ENCODE assay signal across 8 cellular contexts in the genomic region with DNA sequence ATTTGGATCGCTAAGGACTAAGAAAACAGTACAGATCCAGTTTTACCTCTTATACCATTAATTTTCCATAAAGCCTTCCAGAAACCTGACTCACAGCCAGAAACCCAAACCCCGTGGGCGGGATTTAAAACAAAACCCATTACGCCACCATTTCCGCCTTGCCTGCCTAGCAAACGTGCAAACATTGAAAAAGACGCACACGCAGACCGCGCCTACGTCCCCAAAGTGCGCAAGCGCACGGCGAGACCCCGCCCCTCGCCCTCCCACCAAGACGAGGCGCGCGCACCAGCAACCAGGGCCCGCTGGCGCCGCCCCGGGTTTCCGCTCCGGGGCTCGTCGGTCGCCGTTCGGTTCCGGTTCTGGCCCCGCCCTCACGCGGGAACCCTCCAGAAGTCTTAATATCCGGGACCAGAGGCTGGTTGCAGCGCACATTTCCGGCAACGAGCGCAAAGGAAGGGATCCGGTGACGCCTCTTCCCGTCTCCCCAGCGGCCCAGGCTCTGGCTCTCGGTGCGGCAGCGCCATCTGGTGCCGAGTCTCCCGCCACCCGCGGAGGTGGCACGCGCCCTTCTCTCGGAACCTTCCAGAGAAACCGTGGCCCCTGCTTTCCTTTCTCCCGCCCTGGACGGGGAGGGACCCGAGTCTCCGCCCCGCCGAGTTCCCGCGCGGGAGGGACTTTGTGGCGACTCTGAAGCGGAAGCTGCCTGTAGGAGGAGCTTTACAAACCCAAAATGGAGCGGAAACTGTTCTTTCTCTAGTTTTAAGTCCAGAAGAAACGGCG.
A peak's percentile ranks its signal among the peaks of the same experiment; 100 is the strongest.
DNase-seq lines count a peak whose midpoint lies in the region; ATAC-seq, FAIRE-seq and TF ChIP-seq lines count a peak whose summit lies in the region.

No MANE protein-coding gene starts in this region.

- FAIRE-seq in bronchial epithelial cell (lab: Jason Lieb, UNC) = peak; percentile 88
- peak; percentile 55 for FAIRE-seq in small intestine (lab: Jason Lieb, UNC)

- no peaks in the 10 kb centered on the region for H3K27me3 ChIP-seq in WERI-Rb-1 (ENCODE audit: insufficient read depth, low read depth, severe bottlenecking)
- no peaks in the 10 kb centered on the region for H3K27me3 ChIP-seq in bronchial epithelial cell (ENCODE audit: control insufficient read depth, insufficient read depth, low read length)
- no peaks in the 10 kb centered on the region for H3K27me3 ChIP-seq in small intestine (ENCODE audit: control insufficient read depth in 2 of 2, insufficient read depth in 2 of 2, low read length in 2 of 2)

- peak; percentile 95 for TF ChIP-seq CTCF in AG04449 (IDR thresholded peaks at IDR 0.05; ENCODE audit: insufficient read depth, low read length, missing control alignments)
- peak; percentile 84 for TF ChIP-seq CTCF in WERI-Rb-1 (IDR thresholded peaks at IDR 0.05; ENCODE audit: low read depth, low read length)
- peak; percentile 90 for TF ChIP-seq CTCF in bronchial epithelial cell (IDR thresholded peaks at IDR 0.05; ENCODE audit: insufficient read depth, low read length, severe bottlenecking)

- H3K36me3 ChIP-seq in WERI-Rb-1 = no peaks in the 10 kb centered on the region
- no peaks in the 10 kb centered on the region for H3K36me3 ChIP-seq in bronchial epithelial cell (ENCODE audit: control insufficient read depth, insufficient read depth, low read length)
- no peaks in the 10 kb centered on the region for H3K36me3 ChIP-seq in small intestine (ENCODE audit: control insufficient read depth in 2 of 2, insufficient read depth in 2 of 2, low read length in 2 of 2)

- H3K4me1 ChIP-seq in small intestine (ENCODE audit: control insufficient read depth in 2 of 2, insufficient read depth in 1 of 2, low read depth in 1 of 2, low read length in 1 of 2) = peaks cover 0 to 6% of the 10 kb centered on the region in 2 donors

- H3K27ac ChIP-seq in WERI-Rb-1 = peak overlapping the region; percentile 97
- H3K27ac ChIP-seq in small intestine (ENCODE audit: low read depth in 1 of 2, low read length in 1 of 2) = peak overlapping the region; percentile 97 to 98

- POLR2A ChIA-PET in AG04449 (lab: Yijun Ruan, JAX) = interaction anchor here (0.7 to 1.2 kb wide), 2 partner anchors 257 to 955 kb away, joined by 3 to 6 read pairs; partner anchors contain the start of gene STARD13

- H3K4me3 ChIP-seq in AG04449 (ENCODE audit: low read depth, low read length) (peak overlapping the region; percentile 59), WERI-Rb-1 (ENCODE audit: low read depth, low read length) (peak overlapping the region; percentile 92), bronchial epithelial cell (ENCODE audit: low read depth, low read length) (peak overlapping the region; percentile 49), small intestine (ENCODE audit: low read depth in 1 of 2, low read length in 2 of 2) (peak overlapping the region; percentile 58 to 61)

- peak; percentile 96 for DNase-seq in AG04449 (ENCODE audit: low read depth, low spot score)
- peak; percentile 91 for DNase-seq in NCI-H2196 (lab: John Stamatoyannopoulos, UW; ENCODE audit: unreplicated experiment)
- DNase-seq in WERI-Rb-1 = peak; percentile 97
- peak; percentile 99 for DNase-seq in bronchial epithelial cell (ENCODE audit: low read depth)
- DNase-seq in iPS-NIHi11 (ENCODE audit: low spot score) = peak; percentile 89
- peak; percentile 99 for DNase-seq in small intestine

- CTCF ChIA-PET in AG04449 (lab: Yijun Ruan, JAX) = interaction anchor here (0.6 to 4.7 kb wide), 40 partner anchors 9 to 1626 kb away, joined by 3 to 71 read pairs (median 4); partner anchors contain the start of genes PDS5B and STARD13

- ATAC-seq in GM18868 (IDR thresholded peaks at IDR 0.05; ENCODE audit: unreplicated experiment) (peak; percentile 83), HG03108 (IDR thresholded peaks at IDR 0.05; ENCODE audit: unreplicated experiment) (peak; percentile 80)

- H3K9me3 ChIP-seq in WERI-Rb-1 (ENCODE audit: severe bottlenecking) (no peaks in the 10 kb centered on the region), small intestine (ENCODE audit: control insufficient read depth, low read depth) (no peaks in the 10 kb centered on the region)

- WGBS in small intestine, 3 donors = 0 to 1% (median 0%) methylated on average over 64 to 70 of the region's 70 CpGs

Comparison
In these comparisons a context has a peak if more than half of its experiments do, and no peak if none do; other contexts are left out.
1. Peak in every context shown above with its lines: DNase-seq, ATAC-seq, H3K4me3 ChIP-seq and H3K27ac ChIP-seq.